In the genomic region with DNA sequence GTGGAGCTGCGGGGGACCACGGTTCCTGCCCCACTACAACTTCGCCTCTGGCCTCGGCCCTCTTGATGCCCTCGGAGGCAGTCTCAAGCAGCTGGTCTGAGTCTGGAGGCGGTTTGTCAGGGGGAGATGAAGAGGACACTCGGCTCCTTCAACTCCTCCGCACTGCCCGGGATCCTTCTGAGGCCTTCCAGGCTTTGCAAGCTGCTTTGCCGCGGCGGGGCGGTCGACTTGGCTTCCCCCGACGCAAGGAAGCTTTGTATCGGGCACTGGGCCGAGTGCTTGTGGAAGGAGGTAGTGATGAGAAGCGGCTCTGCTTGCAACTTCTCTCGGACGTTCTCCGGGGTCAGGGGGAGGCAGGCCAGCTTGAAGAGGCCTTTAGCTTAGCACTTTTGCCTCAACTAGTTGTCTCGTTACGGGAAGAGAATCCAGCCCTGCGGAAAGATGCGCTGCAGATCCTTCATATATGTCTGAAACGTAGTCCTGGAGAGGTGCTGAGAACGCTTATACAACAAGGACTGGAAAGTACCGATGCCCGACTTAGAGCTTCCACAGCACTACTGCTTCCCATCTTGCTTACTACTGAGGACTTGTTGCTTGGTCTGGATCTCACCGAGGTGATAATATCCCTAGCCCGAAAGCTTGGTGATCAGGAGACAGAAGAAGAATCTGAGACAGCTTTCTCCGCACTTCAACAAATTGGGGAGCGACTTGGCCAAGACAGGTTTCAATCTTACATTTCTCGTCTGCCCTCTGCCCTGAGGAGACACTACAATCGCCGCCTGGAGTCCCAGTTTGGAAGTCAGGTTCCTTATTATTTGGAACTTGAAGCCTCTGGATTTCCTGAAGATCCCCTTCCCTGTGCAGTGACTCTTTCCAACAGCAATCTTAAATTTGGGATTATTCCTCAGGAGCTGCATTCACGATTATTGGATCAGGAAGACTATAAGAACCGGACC, we compare ENCODE assay signal across 8 cellular contexts. TPM values are rescaled to one million over a fixed set of nuclear protein-coding genes. Genes with fewer than 3 reads are reported as not detected.
DNase-seq lines count a peak whose midpoint lies in the region; ATAC-seq and TF ChIP-seq lines count a peak whose summit lies in the region.

No MANE protein-coding gene starts in this region.

- ATAC-seq in Right ventricle myocardium superior (ENCODE audit: poor library complexity) (peak; percentile 21), HG03039 (IDR thresholded peaks at IDR 0.05; ENCODE audit: unreplicated experiment) (no peak)

- POLR2A ChIA-PET in AG04449 (lab: Yijun Ruan, JAX): interaction anchor here (1.6 kb wide), 1 partner anchor 18 kb away, joined by 5 read pairs; no protein-coding TSS in a partner anchor

- no peaks in the 10 kb centered on the region for H3K27me3 ChIP-seq in HL-60 (ENCODE audit: insufficient read depth, poor library complexity, severe bottlenecking)

- CTCF ChIA-PET in AG04449 (lab: Yijun Ruan, JAX): interaction anchor here (0.8 to 5.2 kb wide), 5 partner anchors 22 to 306 kb away, joined by 3 to 26 read pairs (median 3); partner anchors contain the start of genes MIS18BP1 and PRPF39

- DNase-seq in AG04449 (ENCODE audit: low read depth, low spot score): no peak
- DNase-seq in GM12864 (ENCODE audit: low read depth): no peak
- peak in 1 of 2 experiments; percentile 49 for DNase-seq in HL-60 (ENCODE audit: low read depth in 1 of 2, low spot score in 1 of 2)
- peak; percentile 37 for DNase-seq in activated CD8-positive, alpha-beta memory T cell treated with anti-CD3 and anti-CD28 coated beads, Interleukin-2, amount 50 U/mL, for 4 hours
- DNase-seq in Right ventricle myocardium superior: peak; percentile 68
- DNase-seq in posterior cingulate gyrus: peak; percentile 36 to 92 (median 54)
- no peak for DNase-seq in SW480 (ENCODE audit: low spot score)

- H3K4me3 ChIP-seq in AG04449 (ENCODE audit: low read depth, low read length) (peak overlapping the region; percentile 93), GM12864 (ENCODE audit: low read depth, low read length) (peak overlapping the region; percentile 96), HL-60 (replicated peaks; ENCODE audit: insufficient read depth, low read length) (peak overlapping the region; percentile 94)

- intact Hi-C loops in Right ventricle myocardium superior (cut with DNase I): loop anchor here (10.0 kb wide), 1 partner anchor 172 kb away; the partner anchor contains the start of genes FANCM and FKBP3
- intact Hi-C loops in posterior cingulate gyrus (cut with DNase I): loop anchor here (1.0 to 5.0 kb wide), 4 partner anchors 34 to 171 kb away; partner anchors contain the start of genes FKBP3 and PRPF39

- TF ChIP-seq CTCF in AG04449 (IDR thresholded peaks at IDR 0.05; ENCODE audit: insufficient read depth, low read length, missing control alignments) (no peak), GM12864 (IDR thresholded peaks at IDR 0.05; ENCODE audit: low read depth, low read length, missing control alignments) (no peak), HL-60 (IDR thresholded peaks at IDR 0.05; ENCODE audit: insufficient read depth, low read length) (no peak)

- H3K27ac ChIP-seq in HL-60 (replicated peaks): peak overlapping the region; percentile 88

RNA-seq across cellular contexts. Expression of gene TOGARAM1, which starts 0.9 kb away (rescaled TPM):
- 20.0 TPM for total RNA-seq in Right ventricle myocardium superior

RNA-seq across cellular contexts. Expression of gene KLHL28, which starts 1.1 kb away (rescaled TPM):
- total RNA-seq in Right ventricle myocardium superior: 12.2 TPM

Comparison
In these comparisons a context has a peak if more than half of its experiments do, and no peak if none do; other contexts are left out.
1. DNase-seq: peak in activated CD8-positive, alpha-beta memory T cell treated with anti-CD3 and anti-CD28 coated beads, Interleukin-2, amount 50 U/mL, for 4 hours (single experiment), Right ventricle myocardium superior (single experiment) and posterior cingulate gyrus (10 of 10); none in AG04449 (single experiment), GM12864 (single experiment) and SW480 (single experiment).
2. Peak in every context shown above with its lines, with median percentiles within 50 percentile points of each other: H3K4me3 ChIP-seq.